13 cellular contexts compared by ENCODE assay signal in genomic region chr21:44405948-44406872, GRCh38. TPM values are rescaled to one million over a fixed set of nuclear protein-coding genes. Genes with fewer than 3 reads are reported as not detected.
DNase-seq lines count a peak whose midpoint lies in the region.
"Had no signal": no experiment of that assay in that cellular context is flagged by ENCODE, and none has a peak within 500 bp of the region (broad histone marks: within the 10 kb centered on the region; RNA-seq: fewer than 3 reads in every experiment).

No MANE protein-coding gene starts in this region.

- no peak overlapping the region for H3K9ac ChIP-seq in GM23248

- no peaks in the 10 kb centered on the region for H3K79me2 ChIP-seq in GM23248 (ENCODE audit: insufficient read depth)

- H2AFZ ChIP-seq in GM23248 = no peak overlapping the region

- no peaks in the 10 kb centered on the region for H4K20me1 ChIP-seq in GM23248 (ENCODE audit: insufficient read depth)

- DNase-seq in AG20443 (ENCODE audit: low spot score) (peak; percentile 49), GM23248 (peak; percentile 22), SW 1271 (lab: John Stamatoyannopoulos, UW) (peak; percentile 6 to 7), mesenteric fat pad (ENCODE audit: low spot score) (peak; percentile 62), SK-N-DZ (ENCODE audit: low spot score) (no peak), NCI-H1105 treated with DMSO at 0.1 percent for 48 hours (lab: John Stamatoyannopoulos, UW) (no peak), inferior parietal cortex (ENCODE audit: extremely low spot score) (no peak)
- DNase-seq in central memory CD4-positive, alpha-beta T cell = no peak
- DNase-seq: midbrain, NCI-H187 treated with DMSO at 0.1 percent for 48 hours, NCI-H510A treated with DMSO at 0.1 percent for 48 hours, occipital lobe had no signal

- peaks cover 9% of the 10 kb centered on the region; the same call in 1 of the 2 replicates for H3F3A ChIP-seq in GM23248 (ENCODE audit: insufficient read depth)

- H3K4me3 ChIP-seq in GM23248 = no peak overlapping the region
- H3K4me3 ChIP-seq: smooth muscle cell had no signal

- no peaks in the 10 kb centered on the region for H3K9me2 ChIP-seq in GM23248 (ENCODE audit: insufficient read depth)

- H3K4me2 ChIP-seq in GM23248 (ENCODE audit: unreplicated experiment) = no peak overlapping the region
- H3K4me2 ChIP-seq: smooth muscle cell had no signal

- no peaks in the 10 kb centered on the region for H3K9me3 ChIP-seq in GM23248 (ENCODE audit: low read depth)

- no peak overlapping the region for H3K27ac ChIP-seq in GM23248

- H3K4me1 ChIP-seq in GM23248 (ENCODE audit: insufficient read depth) = no peaks in the 10 kb centered on the region

- WGBS in GM23248 (ENCODE audit: low coverage in 1 of 2, low lambda C conversion rate in 2 of 2, missing lambda C conversion rate in 2 of 2), 2 experiments = 55 to 62% methylated on average over 36 to 37 of the region's 37 CpGs

- no peaks in the 10 kb centered on the region for H3K36me3 ChIP-seq in GM23248 (ENCODE audit: low read depth)

- no peaks in the 10 kb centered on the region for H3K27me3 ChIP-seq in GM23248 (replicated peaks; ENCODE audit: insufficient read depth)

- in situ Hi-C loops in GM23248 (cut with MboI) = no loop called here

RNA-seq across cellular contexts. Expression of gene LRRC3, which starts 49.1 kb away (rescaled TPM):
- total RNA-seq in GM23248 (2014; rRNA removed; shearing (Covaris generic)) = 0.32 and 0.38 TPM in 2 replicates
- 0.28 and 0.29 TPM in 2 replicates for polyA plus RNA-seq in GM23248 (2016; fragmentation: Nextera tagmentation; extraction: Ambion mirVana)
- 3.8 TPM for total RNA-seq in mesenteric fat pad
- 0.01 and 0.09 TPM in 2 replicates for polyA plus RNA-seq in SK-N-DZ (2014; cell fraction: cytosol; rRNA removed)
- polyA plus RNA-seq in SK-N-DZ (2014; cell fraction: nucleus; rRNA removed) = 0.09 TPM in 1 of 2 replicates, not detected in the other

RNA-seq across cellular contexts. Expression of gene TRPM2, which starts 52.8 kb away (rescaled TPM):
- 0.13 and 0.22 TPM in 2 replicates for total RNA-seq in GM23248 (2014; rRNA removed; shearing (Covaris generic))
- not detected in 2 replicates for polyA plus RNA-seq in GM23248 (2016; fragmentation: Nextera tagmentation; extraction: Ambion mirVana)
- total RNA-seq in mesenteric fat pad = 12.0 TPM
- 2.5 and 2.7 TPM in 2 replicates for polyA plus RNA-seq in SK-N-DZ (2014; cell fraction: cytosol; rRNA removed)
- 0.35 and 4.2 TPM in 2 replicates for polyA plus RNA-seq in SK-N-DZ (2014; cell fraction: nucleus; rRNA removed)
- polyA plus RNA-seq: smooth muscle cell had no signal

Comparison
In these comparisons a context has a peak if more than half of its experiments do, and no peak if none do; other contexts are left out.
1. DNase-seq: peak in AG20443 (single experiment), GM23248 (single experiment), SW 1271 (2 of 2) and mesenteric fat pad (single experiment); none in central memory CD4-positive, alpha-beta T cell (single experiment), SK-N-DZ (single experiment), NCI-H1105 treated with DMSO at 0.1 percent for 48 hours (single experiment) and inferior parietal cortex (single experiment).
2. RNA of gene TRPM2, which starts 52.8 kb away (total RNA-seq): 12.0 TPM in mesenteric fat pad (single experiment); 0.13 to 0.22 TPM in GM23248; every median in the first group is over 10 times any median in the second.